8 cellular contexts compared by ENCODE assay signal in genomic region chr12:45170456-45171042, GRCh38. TPM values are rescaled to one million over a fixed set of nuclear protein-coding genes. Genes with fewer than 3 reads are reported as not detected.
DNase-seq lines count a peak whose midpoint lies in the region; ATAC-seq lines count a peak whose summit lies in the region.

No MANE protein-coding gene starts in this region.

- intact Hi-C loops in right cardiac atrium (cut with DNase I) (loop anchor here in 3 of 4 donors (5.0 to 10.0 kb wide), 2 partner anchors 214 to 217 kb away; no protein-coding TSS in a partner anchor), sciatic nerve (cut with DNase I) (no loop called here)

- no peaks in the 10 kb centered on the region for H3K9me3 ChIP-seq in right cardiac atrium (ENCODE audit: control insufficient read depth, low read length)

- ATAC-seq in GM21723 (IDR thresholded peaks at IDR 0.05; ENCODE audit: unreplicated experiment) (peak; percentile 79), right cardiac atrium (peak; percentile 77 to 82), sciatic nerve (peak; percentile 60), GM18861 (IDR thresholded peaks at IDR 0.05; ENCODE audit: unreplicated experiment) (no peak)

- H3K4me1 ChIP-seq in right cardiac atrium (ENCODE audit: control insufficient read depth, insufficient read depth, low read length), result peaks cover 4% of the 10 kb centered on the region

- no peak overlapping the region for H3K4me3 ChIP-seq in right cardiac atrium (ENCODE audit: low read length)

- 51% methylated on average over 3 of the region's 3 CpGs for WGBS in right cardiac atrium

- DNase-seq in COR-L47 (lab: John Stamatoyannopoulos, UW) (peak; percentile 57), NCI-H1092 treated with DMSO at 0.1 percent for 48 hours (lab: John Stamatoyannopoulos, UW) (peak; percentile 73), T-helper 2 cell (peak; percentile 13 to 72 (median 61)), amygdala (lab: John Stamatoyannopoulos, UW) (peak in 40 of 56 donors; percentile 0 to 77 (median 24)), right cardiac atrium (peak; percentile 81 to 87 (median 83)), sciatic nerve (ENCODE audit: low spot score) (peak; percentile 90)

- no peak overlapping the region for H3K27ac ChIP-seq in right cardiac atrium (ENCODE audit: low read length)

- H3K27me3 ChIP-seq in right cardiac atrium (ENCODE audit: control insufficient read depth, insufficient read depth), result no peaks in the 10 kb centered on the region

RNA-seq across cellular contexts. Expression of gene ANO6, which starts 45.3 kb away (rescaled TPM):
- 10 to 100 TPM; 42.2 to 51.0 (median 47.5) TPM for total RNA-seq in right cardiac atrium
- polyA plus RNA-seq in right cardiac atrium, result 14.4 TPM
- 50.6 TPM for total RNA-seq in sciatic nerve

Comparison
In these comparisons a context has a peak if more than half of its experiments do, and no peak if none do; other contexts are left out.
1. DNase-seq: peak in every context shown above with its lines; median percentile 90 in sciatic nerve; 83 in right cardiac atrium; 73 in NCI-H1092 treated with DMSO at 0.1 percent for 48 hours; 61 in T-helper 2 cell; 57 in COR-L47; 24 in amygdala.